Comparison of ENCODE assay signal across 2 cellular contexts in the genomic region with DNA sequence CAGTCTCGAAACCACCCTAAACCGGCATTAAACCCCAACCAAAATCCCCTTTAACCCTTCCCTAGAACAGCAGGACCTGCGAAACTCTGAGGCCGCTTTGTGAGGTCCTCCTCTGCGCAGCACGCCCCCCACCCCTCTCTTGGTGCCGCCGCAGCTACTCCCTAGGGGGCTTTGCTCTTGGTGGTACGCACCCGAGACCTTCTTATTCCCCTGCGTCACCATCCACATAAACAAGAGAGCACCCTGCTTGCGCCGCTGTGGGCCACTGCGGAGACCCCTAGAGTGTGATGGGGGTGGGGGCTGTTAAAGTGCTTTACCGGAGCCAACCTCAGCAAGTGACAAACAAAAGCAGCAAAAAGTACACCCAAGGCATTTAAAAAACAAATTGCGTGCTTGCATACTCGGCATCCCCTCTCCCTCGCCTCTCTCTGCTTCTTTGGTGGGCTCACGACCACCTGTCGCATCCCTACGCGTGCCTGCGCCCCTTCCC.
TF ChIP-seq lines count a peak whose summit lies in the region.

No MANE protein-coding gene starts in this region.

TF ChIP-seq in SK-N-SH, 30 proteins besides CTCF, POLR2A, EP300 and RAD21 (continued from another document):
- TF ChIP-seq IRF3 (IDR thresholded peaks at IDR 0.05; ENCODE audit: low read depth, low read length), result no peak
- TF ChIP-seq SIN3A (IDR thresholded peaks at IDR 0.05; ENCODE audit: borderline replicate concordance, low read depth, low read length), result no peak
- TF ChIP-seq, protein P1, sequence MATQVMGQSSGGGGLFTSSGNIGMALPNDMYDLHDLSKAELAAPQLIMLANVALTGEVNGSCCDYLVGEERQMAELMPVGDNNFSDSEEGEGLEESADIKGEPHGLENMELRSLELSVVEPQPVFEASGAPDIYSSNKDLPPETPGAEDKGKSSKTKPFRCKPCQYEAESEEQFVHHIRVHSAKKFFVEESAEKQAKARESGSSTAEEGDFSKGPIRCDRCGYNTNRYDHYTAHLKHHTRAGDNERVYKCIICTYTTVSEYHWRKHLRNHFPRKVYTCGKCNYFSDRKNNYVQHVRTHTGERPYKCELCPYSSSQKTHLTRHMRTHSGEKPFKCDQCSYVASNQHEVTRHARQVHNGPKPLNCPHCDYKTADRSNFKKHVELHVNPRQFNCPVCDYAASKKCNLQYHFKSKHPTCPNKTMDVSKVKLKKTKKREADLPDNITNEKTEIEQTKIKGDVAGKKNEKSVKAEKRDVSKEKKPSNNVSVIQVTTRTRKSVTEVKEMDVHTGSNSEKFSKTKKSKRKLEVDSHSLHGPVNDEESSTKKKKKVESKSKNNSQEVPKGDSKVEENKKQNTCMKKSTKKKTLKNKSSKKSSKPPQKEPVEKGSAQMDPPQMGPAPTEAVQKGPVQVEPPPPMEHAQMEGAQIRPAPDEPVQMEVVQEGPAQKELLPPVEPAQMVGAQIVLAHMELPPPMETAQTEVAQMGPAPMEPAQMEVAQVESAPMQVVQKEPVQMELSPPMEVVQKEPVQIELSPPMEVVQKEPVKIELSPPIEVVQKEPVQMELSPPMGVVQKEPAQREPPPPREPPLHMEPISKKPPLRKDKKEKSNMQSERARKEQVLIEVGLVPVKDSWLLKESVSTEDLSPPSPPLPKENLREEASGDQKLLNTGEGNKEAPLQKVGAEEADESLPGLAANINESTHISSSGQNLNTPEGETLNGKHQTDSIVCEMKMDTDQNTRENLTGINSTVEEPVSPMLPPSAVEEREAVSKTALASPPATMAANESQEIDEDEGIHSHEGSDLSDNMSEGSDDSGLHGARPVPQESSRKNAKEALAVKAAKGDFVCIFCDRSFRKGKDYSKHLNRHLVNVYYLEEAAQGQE (IDR thresholded peaks at IDR 0.05; ENCODE audit: low read depth, low read length), result no peak
- no peak for TF ChIP-seq GABPA (IDR thresholded peaks at IDR 0.05; ENCODE audit: low read depth)
- no peak for TF ChIP-seq TCF12 (IDR thresholded peaks at IDR 0.05)
- no peak for TF ChIP-seq POLR2AphosphoS5 (IDR thresholded peaks at IDR 0.05; ENCODE audit: low read depth, low read length)
- no peak for TF ChIP-seq RFX5 (IDR thresholded peaks at IDR 0.05; ENCODE audit: low read length)
- no peak for TF ChIP-seq TEAD4 (IDR thresholded peaks at IDR 0.05; ENCODE audit: borderline replicate concordance, insufficient read depth)
- TF ChIP-seq FOXJ3 (CRISPR knock-in tag; IDR thresholded peaks at IDR 0.05), result no peak
- no peak for TF ChIP-seq PBX3 (IDR thresholded peaks at IDR 0.05)

TF ChIP-seq in SK-N-SH treated with all-trans-retinoic acid at 6 μM for 48 hours, 23 proteins besides CTCF, POLR2A, EP300 and RAD21 (continued from another document):
- TF ChIP-seq CREB5 (CRISPR knock-in tag; IDR thresholded peaks at IDR 0.05; ENCODE audit: low read depth) (no peak), ISL1 (CRISPR knock-in tag; IDR thresholded peaks at IDR 0.05) (no peak), TSHZ2 (CRISPR knock-in tag; IDR thresholded peaks at IDR 0.05) (no peak), TOX (CRISPR knock-in tag; IDR thresholded peaks at IDR 0.05; ENCODE audit: borderline replicate concordance) (no peak), ZFP3 (CRISPR knock-in tag; IDR thresholded peaks at IDR 0.05) (no peak), RARB (CRISPR knock-in tag; IDR thresholded peaks at IDR 0.05) (no peak), ZNF8 (CRISPR knock-in tag; IDR thresholded peaks at IDR 0.05) (no peak), ZNF565 (CRISPR knock-in tag; conservative IDR thresholded peaks at IDR 0.05; ENCODE audit: low read depth) (no peak)
- TF ChIP-seq, protein P2, sequence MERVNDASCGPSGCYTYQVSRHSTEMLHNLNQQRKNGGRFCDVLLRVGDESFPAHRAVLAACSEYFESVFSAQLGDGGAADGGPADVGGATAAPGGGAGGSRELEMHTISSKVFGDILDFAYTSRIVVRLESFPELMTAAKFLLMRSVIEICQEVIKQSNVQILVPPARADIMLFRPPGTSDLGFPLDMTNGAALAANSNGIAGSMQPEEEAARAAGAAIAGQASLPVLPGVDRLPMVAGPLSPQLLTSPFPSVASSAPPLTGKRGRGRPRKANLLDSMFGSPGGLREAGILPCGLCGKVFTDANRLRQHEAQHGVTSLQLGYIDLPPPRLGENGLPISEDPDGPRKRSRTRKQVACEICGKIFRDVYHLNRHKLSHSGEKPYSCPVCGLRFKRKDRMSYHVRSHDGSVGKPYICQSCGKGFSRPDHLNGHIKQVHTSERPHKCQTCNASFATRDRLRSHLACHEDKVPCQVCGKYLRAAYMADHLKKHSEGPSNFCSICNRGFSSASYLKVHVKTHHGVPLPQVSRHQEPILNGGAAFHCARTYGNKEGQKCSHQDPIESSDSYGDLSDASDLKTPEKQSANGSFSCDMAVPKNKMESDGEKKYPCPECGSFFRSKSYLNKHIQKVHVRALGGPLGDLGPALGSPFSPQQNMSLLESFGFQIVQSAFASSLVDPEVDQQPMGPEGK (CRISPR knock-in tag; IDR thresholded peaks at IDR 0.05; ENCODE audit: borderline replicate concordance), result no peak
